In genomic region chr11:28144808-28145207, GRCh38 we compare ENCODE assay signal across 15 cellular contexts. TPM values are rescaled to one million over a fixed set of nuclear protein-coding genes. Genes with fewer than 3 reads are reported as not detected.
A peak's percentile ranks its signal among the peaks of the same experiment; 100 is the strongest.
DNase-seq lines count a peak whose midpoint lies in the region; ATAC-seq and TF ChIP-seq lines count a peak whose summit lies in the region.
"Had no signal": no experiment of that assay in that cellular context is flagged by ENCODE, and none has a peak within 500 bp of the region (broad histone marks: within the 10 kb centered on the region; RNA-seq: fewer than 3 reads in every experiment).

No MANE protein-coding gene starts in this region.

- peaks cover 11% of the 10 kb centered on the region for H3K36me3 Mint-ChIP-seq in activated naive CD4-positive, alpha-beta T cell treated with anti-CD3 and anti-CD28 coated beads for 36 hours (ENCODE audit: low read depth)
- peaks cover 21% of the 10 kb centered on the region for H3K36me3 Mint-ChIP-seq in activated CD4-positive, alpha-beta T cell treated with anti-CD3 and anti-CD28 coated beads for 36 hours (ENCODE audit: low read depth)

- no peak overlapping the region for H3K4me3 ChIP-seq in foreskin fibroblast (ENCODE audit: low read depth in 1 of 2, low read length in 2 of 2)
- H3K4me3 ChIP-seq: SK-N-MC had no signal

- POLR2A ChIA-PET in activated CD4-positive, alpha-beta T cell treated with anti-CD3 and anti-CD28 coated beads for 36 hours (lab: Charles Lee) = no interaction called here

- no peak overlapping the region for H3K27ac Mint-ChIP-seq in activated naive CD4-positive, alpha-beta T cell treated with anti-CD3 and anti-CD28 coated beads for 36 hours
- H3K27ac Mint-ChIP-seq in activated CD4-positive, alpha-beta T cell treated with anti-CD3 and anti-CD28 coated beads for 36 hours = no peak overlapping the region
- H3K27ac Mint-ChIP-seq: mesothelial cell of epicardium; stimulated activated naive CD8-positive, alpha-beta T cell treated with anti-CD3 and anti-CD28 coated beads, Interleukin-15, Interleukin-2, amounts not matched to agents 100 ng/mL and 50 ng/mL, for 24 hours had no signal

- intact Hi-C loops in activated naive CD4-positive, alpha-beta T cell treated with anti-CD3 and anti-CD28 coated beads for 36 hours (cut with micrococcal nuclease) = no loop called here
- intact Hi-C loops in activated CD4-positive, alpha-beta T cell treated with anti-CD3 and anti-CD28 coated beads for 36 hours (cut with DNase I, micrococcal nuclease) = no loop called here

- CTCF ChIA-PET in activated naive CD4-positive, alpha-beta T cell treated with anti-CD3 and anti-CD28 coated beads for 36 hours (lab: Charles Lee) = no interaction called here
- CTCF ChIA-PET in activated CD4-positive, alpha-beta T cell treated with anti-CD3 and anti-CD28 coated beads for 36 hours (lab: Charles Lee) = no interaction called here

- no peaks in the 10 kb centered on the region for H3K27me3 Mint-ChIP-seq in activated naive CD4-positive, alpha-beta T cell treated with anti-CD3 and anti-CD28 coated beads for 36 hours (ENCODE audit: low read depth)
- no peaks in the 10 kb centered on the region for H3K27me3 Mint-ChIP-seq in activated CD4-positive, alpha-beta T cell treated with anti-CD3 and anti-CD28 coated beads for 36 hours
- H3K27me3 Mint-ChIP-seq: stimulated activated naive CD8-positive, alpha-beta T cell treated with anti-CD3 and anti-CD28 coated beads, Interleukin-15, Interleukin-2, amounts not matched to agents 100 ng/mL and 50 ng/mL, for 24 hours had no signal

- peaks cover 7% of the 10 kb centered on the region for H3K9me3 Mint-ChIP-seq in activated naive CD4-positive, alpha-beta T cell treated with anti-CD3 and anti-CD28 coated beads for 36 hours
- H3K9me3 Mint-ChIP-seq in activated CD4-positive, alpha-beta T cell treated with anti-CD3 and anti-CD28 coated beads for 36 hours (ENCODE audit: low read depth) = peaks cover 12% of the 10 kb centered on the region

- H3K4me1 Mint-ChIP-seq in activated naive CD4-positive, alpha-beta T cell treated with anti-CD3 and anti-CD28 coated beads for 36 hours (ENCODE audit: low read depth) = peaks cover 2% of the 10 kb centered on the region
- H3K4me1 Mint-ChIP-seq in activated CD4-positive, alpha-beta T cell treated with anti-CD3 and anti-CD28 coated beads for 36 hours = peaks cover 3% of the 10 kb centered on the region

- H3K4me3 Mint-ChIP-seq in activated naive CD4-positive, alpha-beta T cell treated with anti-CD3 and anti-CD28 coated beads for 36 hours = no peak overlapping the region
- no peak overlapping the region for H3K4me3 Mint-ChIP-seq in activated CD4-positive, alpha-beta T cell treated with anti-CD3 and anti-CD28 coated beads for 36 hours
- H3K4me3 Mint-ChIP-seq: mesothelial cell of epicardium; stimulated activated naive CD8-positive, alpha-beta T cell treated with anti-CD3 and anti-CD28 coated beads, Interleukin-15, Interleukin-2, amounts not matched to agents 100 ng/mL and 50 ng/mL, for 24 hours had no signal

- peak; percentile 27 for DNase-seq in HCEC 1CT
- DNase-seq in RPMI7951 (ENCODE audit: low read depth) = peak; percentile 24
- DNase-seq in foreskin fibroblast = peak; percentile 28 to 30
- peak; percentile 7 for DNase-seq in retina
- DNase-seq in effector CD8-positive, alpha-beta T cell (lab: John Stamatoyannopoulos, UW) = no peak
- DNase-seq in activated naive CD4-positive, alpha-beta T cell treated with anti-CD3 and anti-CD28 coated beads for 36 hours = no peak
- DNase-seq in SHP77 (lab: John Stamatoyannopoulos, UW) = no peak
- DNase-seq in activated CD4-positive, alpha-beta T cell treated with anti-CD3 and anti-CD28 coated beads for 36 hours = no peak
- DNase-seq: activated gamma-delta T cell, brain microvascular endothelial cell, DND-41, H7 had no signal

- ATAC-seq in activated CD4-positive, alpha-beta T cell treated with anti-CD3 and anti-CD28 coated beads for 36 hours = no peak

- no peak for TF ChIP-seq CTCF in foreskin fibroblast (IDR thresholded peaks at IDR 0.05; ENCODE audit: low read depth, low read length)

RNA-seq across cellular contexts. Expression of gene METTL15, which starts 36.6 kb away (rescaled TPM):
- 14.0 and 14.2 TPM in 2 replicates for total RNA-seq in RPMI7951 (2014; rRNA removed; shearing (Covaris generic))
- total RNA-seq in activated naive CD4-positive, alpha-beta T cell treated with anti-CD3 and anti-CD28 coated beads for 36 hours = 10 to 100 TPM; 18.0 to 19.8 TPM
- total RNA-seq in activated CD4-positive, alpha-beta T cell treated with anti-CD3 and anti-CD28 coated beads for 36 hours = 10 to 100 TPM; 13.0 to 16.0 TPM

RNA-seq across cellular contexts. Expression of gene KIF18A, which starts 36.9 kb away (rescaled TPM):
- 46.8 and 57.3 TPM in 2 replicates for total RNA-seq in RPMI7951 (2014; rRNA removed; shearing (Covaris generic))
- 10 to 100 TPM; 34.7 to 36.5 TPM for total RNA-seq in activated naive CD4-positive, alpha-beta T cell treated with anti-CD3 and anti-CD28 coated beads for 36 hours
- 10 to 100 TPM; 26.4 to 28.9 TPM for total RNA-seq in activated CD4-positive, alpha-beta T cell treated with anti-CD3 and anti-CD28 coated beads for 36 hours

Comparison
In these comparisons a context has a peak if more than half of its experiments do, and no peak if none do; other contexts are left out.
1. DNase-seq: peak in HCEC 1CT (single experiment), RPMI7951 (single experiment), foreskin fibroblast (2 of 2) and retina (single experiment); none in effector CD8-positive, alpha-beta T cell (single experiment), activated naive CD4-positive, alpha-beta T cell treated with anti-CD3 and anti-CD28 coated beads for 36 hours (single experiment), SHP77 (0 of 2) and activated CD4-positive, alpha-beta T cell treated with anti-CD3 and anti-CD28 coated beads for 36 hours (single experiment).